Comparison of ENCODE assay signal across 9 cellular contexts in the genomic region with DNA sequence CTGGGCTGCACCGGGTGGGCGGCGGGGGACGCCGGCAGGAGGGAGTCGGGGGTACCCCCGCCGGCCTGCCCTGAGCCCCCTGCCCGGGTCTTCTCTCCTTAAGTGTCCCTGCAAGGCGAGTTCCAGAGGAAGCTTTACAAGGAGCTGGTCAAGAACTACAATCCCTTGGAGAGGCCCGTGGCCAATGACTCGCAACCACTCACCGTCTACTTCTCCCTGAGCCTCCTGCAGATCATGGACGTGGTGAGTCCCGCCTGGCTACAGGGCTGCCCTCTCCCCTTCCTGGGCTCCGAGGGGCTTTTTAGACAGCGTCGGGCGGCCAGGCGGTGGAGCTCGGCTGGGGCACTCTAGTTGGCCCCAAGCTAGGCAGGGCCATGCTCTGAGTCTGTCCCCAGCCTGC. TPM values are rescaled to one million over a fixed set of nuclear protein-coding genes. Genes with fewer than 3 reads are reported as not detected.
DNase-seq lines count a peak whose midpoint lies in the region; ATAC-seq and TF ChIP-seq lines count a peak whose summit lies in the region.
"Had no signal": no experiment of that assay in that cellular context is flagged by ENCODE, and none has a peak within 500 bp of the region (broad histone marks: within the 10 kb centered on the region; RNA-seq: fewer than 3 reads in every experiment).

No MANE protein-coding gene starts in this region.

- RAD21 ChIA-PET in HCT116 (lab: Charles Lee; ENCODE audit: low non-redundant PET in 1 of 2, low total read pairs in 2 of 2, uncharacterized antibody in 2 of 2, unreplicated experiment in 2 of 2), result no interaction called here

- H4K20me1 ChIP-seq in HCT116 (ENCODE audit: insufficient read depth), result no peaks in the 10 kb centered on the region

- H3K36me3 Mint-ChIP-seq in T-helper 17 cell (ENCODE audit: low read depth), result peaks cover 3% of the 10 kb centered on the region

- intact Hi-C loops in HCT116 (cut with micrococcal nuclease) (no loop called here), spleen (cut with DNase I; ENCODE audit: low total_unique reads) (no loop called here)

- POLR2A ChIA-PET in HCT116 (lab: Charles Lee), result interaction anchor here (1.3 kb wide), 1 partner anchor 53 kb away, joined by 5 read pairs; no protein-coding TSS in a partner anchor

- no TSS peak for BruUV-seq in HCT116 (replicated peaks; lab: Mats Ljungman, UMichigan)

- 3 to 7% (median 5%) methylated on average over 13 to 21 of the region's 21 CpGs for WGBS in spleen, 5 donors

- H3K4me3 ChIP-seq in HCT116 (replicated peaks in 1 of 2; ENCODE audit: low read depth in 1 of 2, low read length in 2 of 2) (peak overlapping the region; percentile 50 to 61), iPS-18c (ENCODE audit: insufficient read depth, low read depth, low read length) (peak overlapping the region; percentile 61), spleen (peak overlapping the region in 7 of 8 donors; percentile 37 to 76 (median 51))

- peaks cover 13% of the 10 kb centered on the region for H3K4me1 Mint-ChIP-seq in T-helper 17 cell

- no peaks in the 10 kb centered on the region for H3K9me2 ChIP-seq in HCT116 (ENCODE audit: insufficient read depth)

- H3K36me3 ChIP-seq in HCT116 (ENCODE audit: control insufficient read depth in 1 of 2, insufficient read depth in 2 of 2, low read length in 2 of 2) (no peaks in the 10 kb centered on the region), spleen (no peaks in the 10 kb centered on the region)

- TF ChIP-seq POLR2A in HCT116 (IDR thresholded peaks at IDR 0.05; ENCODE audit: borderline replicate concordance, extremely low read depth, insufficient read depth, insufficient read length), result no peak
- no peak for TF ChIP-seq POLR2A in spleen (IDR thresholded peaks at IDR 0.05)

- no peak overlapping the region for H3K27ac Mint-ChIP-seq in T-helper 17 cell

- peak overlapping the region; percentile 84 for H3K4me2 ChIP-seq in HCT116 (ENCODE audit: low read length)

- H3K27me3 Mint-ChIP-seq in T-helper 17 cell, result peaks cover 76% of the 10 kb centered on the region

- CTCF ChIA-PET in HCT116 (lab: Charles Lee), result no interaction called here

- H3K9me3 ChIP-seq in HCT116 (ENCODE audit: control insufficient read depth in 1 of 2, insufficient read depth in 1 of 2, low read depth in 1 of 2, low read length in 2 of 2) (no peaks in the 10 kb centered on the region), T-helper 17 cell (ENCODE audit: control insufficient read depth, low read length, poor library complexity, severe bottlenecking) (no peaks in the 10 kb centered on the region), iPS-18c (ENCODE audit: control insufficient read depth, insufficient read depth, low read length) (no peaks in the 10 kb centered on the region), spleen (no peaks in the 10 kb centered on the region)

- H3K4me1 ChIP-seq in HCT116 (ENCODE audit: control insufficient read depth in 1 of 2, insufficient read depth in 2 of 2, low read length in 2 of 2), result peaks cover 13 to 20% of the 10 kb centered on the region in 2 experiments
- H3K4me1 ChIP-seq in spleen, result peaks cover 0 to 34% (median 18%) of the 10 kb centered on the region in 6 donors

- TF ChIP-seq CTCF in HCT116 (IDR thresholded peaks at IDR 0.05 in 2 of 3, conservative IDR thresholded peaks at IDR 0.05 in 1 of 3; ENCODE audit: borderline replicate concordance in 1 of 3, insufficient read depth in 1 of 3, low read depth in 2 of 3, low read length in 2 of 3), result no peak
- no peak for TF ChIP-seq CTCF in spleen (IDR thresholded peaks at IDR 0.05 in 8 of 11, conservative IDR thresholded peaks at IDR 0.05 in 3 of 11)

- H3K27ac ChIP-seq in HCT116 (ENCODE audit: low read depth, low read length) (peak overlapping the region; percentile 29; the same call in 1 of the 2 replicates), spleen (peak overlapping the region in 4 of 8 donors; percentile 20 to 51 (median 26))

- DNase-seq in HCT116 (ENCODE audit: low read depth, low spot score) (no peak), T-helper 17 cell (no peak), spleen (no peak), NCI-H2081 treated with DMSO at 0.1 percent for 48 hours (lab: John Stamatoyannopoulos, UW) (no peak)
- no peak for DNase-seq in stimulated activated CD4-positive, alpha-beta T cell treated with anti-CD3 and anti-CD28 coated beads, Interleukin-12 subunit alpha, Interleukin-12 subunit beta, amount 100 ng/mL, for 4 hours
- no peak for DNase-seq in central memory CD4-positive, alpha-beta T cell

- TF ChIP-seq RAD21 in HCT116 (IDR thresholded peaks at IDR 0.05; ENCODE audit: low read depth), result no peak

- ATAC-seq in HCT116 (peak; percentile 36), T-helper 17 cell (no peak), HG03108 (IDR thresholded peaks at IDR 0.05; ENCODE audit: unreplicated experiment) (no peak)

- H3K4me3 Mint-ChIP-seq in T-helper 17 cell, result peak overlapping the region; percentile 77

- no peaks in the 10 kb centered on the region for H3K27me3 ChIP-seq in HCT116 (ENCODE audit: insufficient read depth, low read length)
- peaks cover 0 to 66% (median 38%) of the 10 kb centered on the region in 7 donors for H3K27me3 ChIP-seq in spleen (replicated peaks in 1 of 7)

- no peaks in the 10 kb centered on the region for H3K79me2 ChIP-seq in HCT116 (ENCODE audit: insufficient read depth, low read length)

- H2AFZ ChIP-seq in HCT116 (ENCODE audit: low read depth, low read length, poor library complexity, severe bottlenecking), result no peak overlapping the region

- peak overlapping the region; percentile 67 for H3K9ac ChIP-seq in HCT116 (ENCODE audit: low read length)

TF ChIP-seq in HCT116, 20 proteins besides CTCF, POLR2A, EP300 and RAD21:
- TF ChIP-seq, protein P1, sequence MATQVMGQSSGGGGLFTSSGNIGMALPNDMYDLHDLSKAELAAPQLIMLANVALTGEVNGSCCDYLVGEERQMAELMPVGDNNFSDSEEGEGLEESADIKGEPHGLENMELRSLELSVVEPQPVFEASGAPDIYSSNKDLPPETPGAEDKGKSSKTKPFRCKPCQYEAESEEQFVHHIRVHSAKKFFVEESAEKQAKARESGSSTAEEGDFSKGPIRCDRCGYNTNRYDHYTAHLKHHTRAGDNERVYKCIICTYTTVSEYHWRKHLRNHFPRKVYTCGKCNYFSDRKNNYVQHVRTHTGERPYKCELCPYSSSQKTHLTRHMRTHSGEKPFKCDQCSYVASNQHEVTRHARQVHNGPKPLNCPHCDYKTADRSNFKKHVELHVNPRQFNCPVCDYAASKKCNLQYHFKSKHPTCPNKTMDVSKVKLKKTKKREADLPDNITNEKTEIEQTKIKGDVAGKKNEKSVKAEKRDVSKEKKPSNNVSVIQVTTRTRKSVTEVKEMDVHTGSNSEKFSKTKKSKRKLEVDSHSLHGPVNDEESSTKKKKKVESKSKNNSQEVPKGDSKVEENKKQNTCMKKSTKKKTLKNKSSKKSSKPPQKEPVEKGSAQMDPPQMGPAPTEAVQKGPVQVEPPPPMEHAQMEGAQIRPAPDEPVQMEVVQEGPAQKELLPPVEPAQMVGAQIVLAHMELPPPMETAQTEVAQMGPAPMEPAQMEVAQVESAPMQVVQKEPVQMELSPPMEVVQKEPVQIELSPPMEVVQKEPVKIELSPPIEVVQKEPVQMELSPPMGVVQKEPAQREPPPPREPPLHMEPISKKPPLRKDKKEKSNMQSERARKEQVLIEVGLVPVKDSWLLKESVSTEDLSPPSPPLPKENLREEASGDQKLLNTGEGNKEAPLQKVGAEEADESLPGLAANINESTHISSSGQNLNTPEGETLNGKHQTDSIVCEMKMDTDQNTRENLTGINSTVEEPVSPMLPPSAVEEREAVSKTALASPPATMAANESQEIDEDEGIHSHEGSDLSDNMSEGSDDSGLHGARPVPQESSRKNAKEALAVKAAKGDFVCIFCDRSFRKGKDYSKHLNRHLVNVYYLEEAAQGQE (IDR thresholded peaks at IDR 0.05; ENCODE audit: low read depth), result no peak
- TF ChIP-seq POLR2AphosphoS5 (IDR thresholded peaks at IDR 0.05; ENCODE audit: low read depth, low read length) (no peak), ELF1 (IDR thresholded peaks at IDR 0.05; ENCODE audit: borderline replicate concordance, low read depth) (no peak), FOSL1 (IDR thresholded peaks at IDR 0.05; ENCODE audit: low read depth) (no peak), YY1 (IDR thresholded peaks at IDR 0.05; ENCODE audit: extremely low read depth, insufficient replicate concordance, low read depth, low read length) (no peak)

RNA-seq across cellular contexts. Expression of a gene that starts 0.5 kb away (rescaled TPM):
- total RNA-seq in HCT116 (2021; ENCODE audit: unreplicated experiment) (6.8 TPM), T-helper 17 cell (under 1 TPM; 0.20 to 0.23 TPM), spleen (10 to 100 TPM in 1 of 7 donors, 1 to 10 TPM in 6; 2.6 to 11.0 (median 5.8) TPM)
- 3.3 and 5.1 TPM in 2 replicates for polyA plus RNA-seq in HCT116 (2012)
- polyA plus RNA-seq in spleen, result under 1 TPM; 0.63 to 0.93 (median 0.77) TPM
- total RNA-seq: fibroblast of villous mesenchyme had no signal
